Comparison of ENCODE assay signal across 24 cellular contexts in the genomic region with DNA sequence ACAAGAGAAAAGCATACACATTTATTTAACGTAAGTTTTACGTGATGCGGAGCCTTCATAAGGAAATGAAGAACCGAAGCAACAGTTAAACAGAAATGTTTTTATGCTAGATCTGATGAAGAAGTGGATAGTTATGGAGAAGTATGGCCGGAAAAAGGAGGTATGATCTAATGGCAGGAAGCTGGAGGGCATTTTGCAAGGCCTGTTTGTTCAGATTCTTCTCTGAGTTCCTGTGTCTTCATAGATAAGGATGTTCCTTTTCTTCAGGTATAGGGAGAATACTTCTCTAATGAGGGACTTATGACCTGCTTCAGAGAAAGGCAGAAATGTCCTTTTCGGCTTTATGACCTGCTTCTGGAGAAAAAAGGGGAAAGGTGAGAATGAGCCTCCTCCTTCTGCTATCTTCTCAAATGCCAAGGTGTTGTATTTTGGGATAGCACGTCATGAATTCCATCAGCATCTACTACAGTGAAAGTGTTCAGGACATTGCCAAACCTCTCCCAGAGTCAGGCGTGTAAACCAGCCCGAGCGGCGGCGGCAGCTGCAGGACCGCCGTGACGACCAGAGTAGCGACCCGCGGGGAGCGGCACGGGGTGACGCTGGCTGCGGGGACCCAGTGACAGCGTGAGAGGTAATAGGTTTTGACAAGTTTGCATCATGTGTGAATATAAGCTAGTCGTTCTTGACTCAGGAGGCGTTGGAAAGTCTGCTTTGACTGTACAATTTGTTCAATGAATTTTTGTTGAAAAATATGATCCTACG. TPM values are rescaled to one million over a fixed set of nuclear protein-coding genes. Genes with fewer than 3 reads are reported as not detected.
DNase-seq lines count a peak whose midpoint lies in the region; ATAC-seq, FAIRE-seq and TF ChIP-seq lines count a peak whose summit lies in the region.
"Had no signal": no experiment of that assay in that cellular context is flagged by ENCODE, and none has a peak within 500 bp of the region (broad histone marks: within the 10 kb centered on the region; RNA-seq: fewer than 3 reads in every experiment).

No MANE protein-coding gene starts in this region.

- no peaks in the 10 kb centered on the region for H3K4me1 Mint-ChIP-seq in MCF 10A (ENCODE audit: insufficient read depth, unreplicated experiment)

- 78% methylated on average over 21 of the region's 26 CpGs for WGBS in mammary epithelial cell (ENCODE audit: low coverage, missing lambda C conversion rate)
- whole genome bisulfite sequencing in hepatocyte (ENCODE audit: low lambda C conversion rate, missing lambda C conversion rate): 89% methylated on average over 26 of the region's 26 CpGs

- H4K20me1 ChIP-seq in mammary epithelial cell (ENCODE audit: insufficient read depth, low read length) (no peaks in the 10 kb centered on the region), hepatocyte (ENCODE audit: insufficient read depth, poor library complexity, severe bottlenecking) (no peaks in the 10 kb centered on the region)

- dilution Hi-C loops in mammary epithelial cell (cut with HindIII; ENCODE audit: low sequenced_read_pairs): no loop called here

- no peaks in the 10 kb centered on the region for H3K27me3 Mint-ChIP-seq in MCF 10A (ENCODE audit: insufficient read depth, unreplicated experiment)
- H3K27me3 Mint-ChIP-seq: activated naive CD8-positive, alpha-beta T cell; CD8-positive, alpha-beta memory T cell; stimulated activated naive CD8-positive, alpha-beta T cell treated with anti-CD3 and anti-CD28 coated beads, Interleukin-15, Interleukin-2, amounts not matched to agents 100 ng/mL and 50 ng/mL, for 24 hours had no signal

- H3K36me3 ChIP-seq in mammary epithelial cell (ENCODE audit: insufficient read depth, low read length) (no peaks in the 10 kb centered on the region), hepatocyte (replicated peaks; ENCODE audit: insufficient read depth, low read depth) (no peaks in the 10 kb centered on the region)
- H3K36me3 ChIP-seq: brain microvascular endothelial cell, right atrium auricular region, upper lobe of left lung had no signal

- no peak overlapping the region for H3K27ac Mint-ChIP-seq in MCF 10A (ENCODE audit: low read depth, unreplicated experiment)
- H3K27ac Mint-ChIP-seq: activated naive CD8-positive, alpha-beta T cell; stimulated activated naive CD8-positive, alpha-beta T cell treated with anti-CD3 and anti-CD28 coated beads, Interleukin-15, Interleukin-2, amounts not matched to agents 100 ng/mL and 50 ng/mL, for 24 hours had no signal

- H3K4me3 Mint-ChIP-seq in MCF 10A (ENCODE audit: unreplicated experiment): no peak overlapping the region
- H3K4me3 Mint-ChIP-seq: activated naive CD8-positive, alpha-beta T cell; stimulated activated naive CD8-positive, alpha-beta T cell treated with anti-CD3 and anti-CD28 coated beads, Interleukin-15, Interleukin-2, amounts not matched to agents 100 ng/mL and 50 ng/mL, for 24 hours had no signal

- H3K9me3 ChIP-seq in mammary epithelial cell (replicated peaks; ENCODE audit: insufficient read depth, low read length): no peaks in the 10 kb centered on the region
- no peaks in the 10 kb centered on the region for H3K9me3 ChIP-seq in hepatocyte (ENCODE audit: low read depth)
- H3K9me3 ChIP-seq: right atrium auricular region, upper lobe of left lung had no signal

- no peak overlapping the region for H3K9ac ChIP-seq in mammary epithelial cell (ENCODE audit: insufficient read depth, low read length)

- H3K4me1 ChIP-seq in mammary epithelial cell (ENCODE audit: insufficient read depth, low read length): no peaks in the 10 kb centered on the region
- H3K4me1 ChIP-seq in hepatocyte (ENCODE audit: insufficient read depth): no peaks in the 10 kb centered on the region
- H3K4me1 ChIP-seq: right atrium auricular region had no signal

- no peaks in the 10 kb centered on the region for H3K9me3 Mint-ChIP-seq in MCF 10A (ENCODE audit: unreplicated experiment)
- H3K9me3 Mint-ChIP-seq: CD8-positive, alpha-beta memory T cell; stimulated activated naive CD8-positive, alpha-beta T cell treated with anti-CD3 and anti-CD28 coated beads, Interleukin-15, Interleukin-2, amounts not matched to agents 100 ng/mL and 50 ng/mL, for 24 hours had no signal

- H3K27ac ChIP-seq in mammary epithelial cell (ENCODE audit: insufficient read depth, low read depth, low read length): no peak overlapping the region
- H3K27ac ChIP-seq in hepatocyte: peak overlapping the region; percentile 37
- H3K27ac ChIP-seq: brain microvascular endothelial cell, right atrium auricular region had no signal

- peak; percentile 90 for FAIRE-seq in urothelium cell line (lab: Jason Lieb, UNC)
- FAIRE-seq: frontal cortex had no signal

- intact Hi-C loops in mammary epithelial cell (cut with micrococcal nuclease): no loop called here
- intact Hi-C loops in MCF 10A (cut with micrococcal nuclease): no loop called here

- CTCF ChIA-PET in mammary epithelial cell (lab: Charles Lee; ENCODE audit: low non-redundant PET) (no interaction called here), MCF 10A (lab: Yijun Ruan, JAX) (no interaction called here)

- H2AFZ ChIP-seq in mammary epithelial cell (ENCODE audit: low read depth, low read length): peak overlapping the region; percentile 4
- no peak overlapping the region for H2AFZ ChIP-seq in hepatocyte

- in situ Hi-C loops in mammary epithelial cell (cut with MboI; ENCODE audit: low sequenced_read_pairs in 2 of 2): loop anchor here in 1 of 2 donors (25.0 kb wide), 1 partner anchor 374 kb away; no protein-coding TSS in a partner anchor

- H3K27me3 ChIP-seq in mammary epithelial cell (ENCODE audit: insufficient read depth, low read length) (no peaks in the 10 kb centered on the region), hepatocyte (no peaks in the 10 kb centered on the region)
- H3K27me3 ChIP-seq: brain microvascular endothelial cell, right atrium auricular region, upper lobe of left lung had no signal

- no peaks in the 10 kb centered on the region for H3K36me3 Mint-ChIP-seq in MCF 10A (ENCODE audit: insufficient read depth, unreplicated experiment)
- H3K36me3 Mint-ChIP-seq: activated naive CD8-positive, alpha-beta T cell had no signal

- H3K79me2 ChIP-seq in mammary epithelial cell (ENCODE audit: insufficient read depth, low read length) (no peaks in the 10 kb centered on the region), hepatocyte (no peaks in the 10 kb centered on the region)

- ATAC-seq in GM21390 (IDR thresholded peaks at IDR 0.05; ENCODE audit: unreplicated experiment) (no peak), HG03159 (IDR thresholded peaks at IDR 0.05; ENCODE audit: unreplicated experiment) (no peak)
- ATAC-seq: left cardiac atrium had no signal

- TF ChIP-seq CTCF in mammary epithelial cell (conservative IDR thresholded peaks at IDR 0.05 in 1 of 2, IDR thresholded peaks at IDR 0.05 in 1 of 2; ENCODE audit: extremely low read depth in 1 of 2, insufficient read depth in 1 of 2, low read depth in 1 of 2, low read length in 2 of 2) (no peak), MCF 10A (IDR thresholded peaks at IDR 0.05; ENCODE audit: unreplicated experiment) (no peak), hepatocyte (IDR thresholded peaks at IDR 0.05; ENCODE audit: poor library complexity) (no peak)

- H3K4me2 ChIP-seq in mammary epithelial cell (ENCODE audit: insufficient read depth, low read depth, low read length) (no peak overlapping the region), hepatocyte (no peak overlapping the region)

- BruUV-seq in mammary epithelial cell (replicated peaks; lab: Mats Ljungman, UMichigan): no TSS peak
- BruUV-seq in MCF 10A (replicated peaks; lab: Mats Ljungman, UMichigan): no TSS peak

- DNase-seq in mammary epithelial cell (no peak), MCF 10A (ENCODE audit: unreplicated experiment) (no peak), NOMO-1 treated with dmso at 0.1 percent for 144 hours (lab: John Stamatoyannopoulos, UW; ENCODE audit: unreplicated experiment) (peak; percentile 11), hepatocyte (ENCODE audit: low spot score) (no peak), urothelium cell line (ENCODE audit: low spot score) (no peak), GM19238 (ENCODE audit: insufficient read length, low spot score) (no peak)
- DNase-seq: activated T-cell treated with anti-CD3 and anti-CD28 coated beads, Interleukin-2, amount 50 U/mL, for 1 hour; brain microvascular endothelial cell; CD8-positive, alpha-beta memory T cell; dermis blood vessel endothelial cell; EL; Kasumi-1; left cardiac atrium; NCI-H1105 treated with DMSO at 0.1 percent for 48 hours; NCI-H526; occipital lobe; SIG-M5 had no signal

- no peaks in the 10 kb centered on the region for H3K9me2 ChIP-seq in hepatocyte (replicated peaks; ENCODE audit: insufficient read depth)

- H3K4me3 ChIP-seq in mammary epithelial cell (replicated peaks in 1 of 3; ENCODE audit: insufficient read depth in 1 of 3, low read depth in 2 of 3, low read length in 3 of 3): no peak overlapping the region
- H3K4me3 ChIP-seq in hepatocyte: no peak overlapping the region
- H3K4me3 ChIP-seq: right atrium auricular region, upper lobe of left lung had no signal

- POLR2A ChIA-PET in MCF 10A (lab: Yijun Ruan, JAX): no interaction called here

RNA-seq across cellular contexts. Expression of a gene that starts 33.7 kb away (rescaled TPM):
- total RNA-seq in mammary epithelial cell (10 to 100 TPM; 25.3 to 55.2 TPM), MCF 10A (2022) (20.8 and 22.7 TPM in 2 replicates), hepatocyte (19.8 and 23.9 TPM in 2 replicates)
- polyA plus RNA-seq in mammary epithelial cell (10.9 TPM), hepatocyte (12.0 and 17.8 TPM in 2 replicates)
- polyA minus RNA-seq in mammary epithelial cell: 3.2 TPM
